Comparison of ENCODE assay signal across 8 cellular contexts in genomic region chrX:41115104-41115425, GRCh38. TPM values are rescaled to one million over a fixed set of nuclear protein-coding genes. Genes with fewer than 3 reads are reported as not detected.
DNase-seq lines count a peak whose midpoint lies in the region; ATAC-seq, FAIRE-seq and TF ChIP-seq lines count a peak whose summit lies in the region.
"Not testable (repeated sequence)": the region's sequence is repeated elsewhere in the genome, so short reads cannot be mapped to it uniquely, and the experiment has no call there.

No MANE protein-coding gene starts in this region.

- H2AFZ ChIP-seq in SK-N-SH (ENCODE audit: low read depth); HepG2 (ENCODE audit: low read length): not testable (repeated sequence)

- not testable (repeated sequence) for H3K9me2 ChIP-seq in SK-N-SH

- ATAC-seq in GM18870 (IDR thresholded peaks at IDR 0.05; ENCODE audit: unreplicated experiment) (peak; percentile 35), HepG2 (peak; percentile 52; the same call in 2 of the 3 replicates)

- not testable (repeated sequence) for H3K9ac ChIP-seq in SK-N-SH; HepG2 (ENCODE audit: insufficient read depth, low read depth, low read length)

- H3K9me3 ChIP-seq in SK-N-SH; HepG2 (ENCODE audit: low read length); small intestine (ENCODE audit: control insufficient read depth, low read depth): not testable (repeated sequence)

- peaks cover under 1 to 16% of the 10 kb centered on the region in 2 experiments for H3K4me1 ChIP-seq in SK-N-SH (ENCODE audit: control insufficient read depth in 1 of 2, insufficient read depth in 2 of 2, low read depth in 1 of 2, low read length in 1 of 2)
- peaks cover 15% of the 10 kb centered on the region for H3K4me1 ChIP-seq in HepG2 (ENCODE audit: insufficient read depth, low read length)
- H3K4me1 ChIP-seq in small intestine (ENCODE audit: control insufficient read depth in 2 of 2, insufficient read depth in 1 of 2, low read depth in 1 of 2, low read length in 1 of 2) = not testable (repeated sequence)

- H3K4me3 ChIP-seq in SK-N-SH (ENCODE audit: low read depth in 2 of 2, low read length in 1 of 2); HepG2 (replicated peaks in 1 of 3; ENCODE audit: insufficient read depth in 1 of 3, low read depth in 2 of 3, low read length in 3 of 3); small intestine (ENCODE audit: low read depth in 1 of 2, low read length in 2 of 2): not testable (repeated sequence)

- BruUV-seq in HepG2 (replicated peaks; lab: Mats Ljungman, UMichigan) = not testable (repeated sequence)

- not testable (repeated sequence) for H3K27me3 ChIP-seq in SK-N-SH (ENCODE audit: insufficient read depth); HepG2 (ENCODE audit: control insufficient read depth in 1 of 2, insufficient read depth in 2 of 2, low read length in 2 of 2); small intestine (ENCODE audit: control insufficient read depth in 2 of 2, insufficient read depth in 2 of 2, low read length in 2 of 2)

- H3F3A ChIP-seq in SK-N-SH (replicated peaks; ENCODE audit: insufficient read depth) = not testable (repeated sequence)

- not testable (repeated sequence) for TF ChIP-seq EP300 in SK-N-SH (IDR thresholded peaks at IDR 0.05; ENCODE audit: borderline replicate concordance in 1 of 2, low read depth in 1 of 2, low read length in 1 of 2); HepG2 (IDR thresholded peaks at IDR 0.05; ENCODE audit: low read depth in 2 of 2, low read length in 2 of 2); HepG2 (CRISPR knock-in tag; IDR thresholded peaks at IDR 0.05; ENCODE audit: borderline replicate concordance)

- POLR2A ChIA-PET in SK-N-SH (lab: Yijun Ruan, JAX) = interaction anchor here (0.7 kb wide), 1 partner anchor 469 kb away, joined by 4 read pairs; no protein-coding TSS in a partner anchor
- POLR2A ChIA-PET in HepG2 (lab: Yijun Ruan, JAX) = interaction anchor here (0.6 to 0.7 kb wide), 2 partner anchors 113 to 365 kb away, joined by 3 read pairs; no protein-coding TSS in a partner anchor

- not testable (repeated sequence) for H3K27me3 Mint-ChIP-seq in activated naive CD4-positive, alpha-beta T cell treated with anti-CD3 and anti-CD28 coated beads, Interleukin-2, amount 50 U/mL, for 24 hours

- TF ChIP-seq RAD21 in SK-N-SH (IDR thresholded peaks at IDR 0.05; ENCODE audit: low read length) = peak; percentile 64
- TF ChIP-seq RAD21 in HepG2 (CRISPR knock-in tag; IDR thresholded peaks at IDR 0.05) = not testable (repeated sequence)

- not testable (repeated sequence) for H3K36me3 ChIP-seq in SK-N-SH (replicated peaks in 1 of 2; ENCODE audit: control insufficient read depth in 1 of 2, insufficient read depth in 2 of 2, low read length in 1 of 2); HepG2 (replicated peaks in 1 of 2; ENCODE audit: control insufficient read depth in 1 of 2, insufficient read depth in 2 of 2, low read length in 2 of 2); small intestine (ENCODE audit: control insufficient read depth in 2 of 2, insufficient read depth in 2 of 2, low read length in 2 of 2)

- H3K4me1 Mint-ChIP-seq in activated naive CD4-positive, alpha-beta T cell treated with anti-CD3 and anti-CD28 coated beads, Interleukin-2, amount 50 U/mL, for 24 hours = peaks cover 74% of the 10 kb centered on the region

- H3K4me2 ChIP-seq in SK-N-SH; HepG2 (ENCODE audit: low read depth, low read length): not testable (repeated sequence)

- peak overlapping the region; percentile 36 for H3K27ac Mint-ChIP-seq in activated naive CD4-positive, alpha-beta T cell treated with anti-CD3 and anti-CD28 coated beads, Interleukin-2, amount 50 U/mL, for 24 hours

- DNase-seq in AG20443 (ENCODE audit: low spot score) (peak; percentile 10), NCI-H1694 treated with DMSO at 0.1 percent for 48 hours (lab: John Stamatoyannopoulos, UW) (peak; percentile 23), SK-N-SH (peak; percentile 45), HepG2 (ENCODE audit: low spot score) (peak; percentile 10), small intestine (peak; percentile 33)
- DNase-seq in epithelial cell of prostate (ENCODE audit: low read depth, low spot score) = not testable (repeated sequence)

- H3K36me3 Mint-ChIP-seq in activated naive CD4-positive, alpha-beta T cell treated with anti-CD3 and anti-CD28 coated beads, Interleukin-2, amount 50 U/mL, for 24 hours = not testable (repeated sequence)

- H3K4me3 Mint-ChIP-seq in activated naive CD4-positive, alpha-beta T cell treated with anti-CD3 and anti-CD28 coated beads, Interleukin-2, amount 50 U/mL, for 24 hours = peak overlapping the region; percentile 24

- H3K79me2 ChIP-seq in SK-N-SH (ENCODE audit: insufficient read depth) (peaks cover 100% of the 10 kb centered on the region), HepG2 (ENCODE audit: insufficient read depth, low read length) (peaks cover 76% of the 10 kb centered on the region)

- H3K27ac ChIP-seq in SK-N-SH (ENCODE audit: low read depth in 2 of 2, low read length in 1 of 2); HepG2 (ENCODE audit: extremely low read length, insufficient read depth, low read length); small intestine (ENCODE audit: low read depth in 1 of 2, low read length in 1 of 2): not testable (repeated sequence)
- H3K27ac ChIP-seq in epithelial cell of prostate = peak overlapping the region; percentile 25

- in situ Hi-C loops in HepG2 (cut with HindIII; ENCODE audit: extremely low pct_ligation_motif_present, low pct_unique_long_range_greater_than_20kb) = loop anchor here (10.0 kb wide), 1 partner anchor 110 kb away; no protein-coding TSS in a partner anchor

- WGBS in SK-N-SH (ENCODE audit: low lambda C conversion rate) = 2% methylated on average over 4 of the region's 4 CpGs
- WGBS in HepG2 (ENCODE audit: low lambda C conversion rate) = 4% methylated on average over 4 of the region's 4 CpGs
- 0 to 3% (median 0%) methylated on average over 4 of the region's 4 CpGs for WGBS in small intestine, 3 donors

- not testable (repeated sequence) for TF ChIP-seq POLR2A in HepG2 (IDR thresholded peaks at IDR 0.05; ENCODE audit: insufficient read depth in 1 of 2, low read depth in 2 of 2, low read length in 2 of 2)

- CTCF ChIA-PET in SK-N-SH (lab: Yijun Ruan, JAX) = interaction anchor here (0.7 to 2.8 kb wide), 28 partner anchors 8 to 470 kb away, joined by 3 to 29 read pairs (median 4); no protein-coding TSS in a partner anchor
- CTCF ChIA-PET in HepG2 (lab: Yijun Ruan, JAX; ENCODE audit: low intra/inter-chr PET ratio, low total read pairs) = not testable (repeated sequence)

- H4K20me1 ChIP-seq in SK-N-SH (ENCODE audit: insufficient read depth) (peaks cover 98% of the 10 kb centered on the region), HepG2 (ENCODE audit: insufficient read depth, low read length) (peaks cover 46% of the 10 kb centered on the region)

- TF ChIP-seq CTCF in SK-N-SH (IDR thresholded peaks at IDR 0.05) (peak; percentile 94), HepG2 (CRISPR knock-in tag; IDR thresholded peaks at IDR 0.05) (peak; percentile 56)

- H3K9me3 Mint-ChIP-seq in activated naive CD4-positive, alpha-beta T cell treated with anti-CD3 and anti-CD28 coated beads, Interleukin-2, amount 50 U/mL, for 24 hours = not testable (repeated sequence)

- FAIRE-seq in HepG2 (lab: Jason Lieb, UNC) = peak; percentile 21
- not testable (repeated sequence) for FAIRE-seq in small intestine (lab: Jason Lieb, UNC)

- intact Hi-C loops in HepG2 (cut with micrococcal nuclease; ENCODE audit: unreplicated experiment) = loop anchor here (2.0 kb wide), 1 partner anchor 112 kb away; no protein-coding TSS in a partner anchor

TF ChIP-seq in SK-N-SH, 30 proteins besides CTCF, POLR2A, EP300 and RAD21:
- peak; percentile 41 for TF ChIP-seq SMC3 (IDR thresholded peaks at IDR 0.05; ENCODE audit: low read depth, low read length)

TF ChIP-seq in HepG2, 621 proteins besides CTCF, POLR2A, EP300 and RAD21 (continues in another document):
- TF ChIP-seq STAG1 (CRISPR knock-in tag; IDR thresholded peaks at IDR 0.05) (peak; percentile 55), ZNF121 (CRISPR knock-in tag; IDR thresholded peaks at IDR 0.05) (peak; percentile 97), SMC3 (IDR thresholded peaks at IDR 0.05; ENCODE audit: low read length) (peak; percentile 34)

RNA-seq across cellular contexts. Expression of gene USP9X, which starts 29.8 kb away (rescaled TPM):
- 13.2 and 15.7 TPM in 2 replicates for polyA plus RNA-seq in SK-N-SH (2012; rRNA removed)
- 15.5 and 15.9 TPM in 2 replicates for polyA plus RNA-seq in SK-N-SH (2012; cell fraction: cytosol; rRNA removed)
- polyA plus RNA-seq in SK-N-SH (2012; cell fraction: nucleus; rRNA removed) = 18.7 and 34.4 TPM in 2 replicates
- total RNA-seq in HepG2 (2016; rRNA removed; fragmentation: Illumina TruSeq; extraction: Trizol) = 40.5 and 81.0 TPM in 2 replicates
- 3.8 and 4.7 TPM in 2 replicates for total RNA-seq in HepG2 (2016; cell fraction: cytosol; rRNA removed; fragmentation: Illumina TruSeq; extraction: Trizol; ENCODE audit: low read depth)
- 39.4 and 75.2 TPM in 2 replicates for total RNA-seq in HepG2 (2016; cell fraction: insoluble cytoplasmic fraction; rRNA removed; fragmentation: Illumina TruSeq; extraction: Trizol)
- 12.7 TPM in 2 replicates for total RNA-seq in HepG2 (2016; cell fraction: membrane; rRNA removed; fragmentation: Illumina TruSeq; extraction: Trizol)
- total RNA-seq in HepG2 (2016; cell fraction: nucleus; rRNA removed; fragmentation: Illumina TruSeq; extraction: Trizol) = 41.9 and 52.3 TPM in 2 replicates
- polyA plus RNA-seq in HepG2 (2011; rRNA removed) = 20.7 and 22.2 TPM in 2 replicates
- polyA plus RNA-seq in HepG2 (2011; cell fraction: cytosol; rRNA removed) = 9.5 and 16.8 TPM in 2 replicates
- polyA plus RNA-seq in HepG2 (2011; cell fraction: nucleus; rRNA removed) = 14.6 and 21.3 TPM in 2 replicates
- 24.5 and 29.6 TPM in 2 replicates for polyA plus RNA-seq in HepG2 (2012)
- polyA plus RNA-seq in HepG2 (2016; cell fraction: cytosol; fragmentation: Illumina TruSeq; extraction: Trizol; ENCODE audit: low read depth) = 0.76 and 1.8 TPM in 2 replicates
- polyA plus RNA-seq in HepG2 (2016; cell fraction: insoluble cytoplasmic fraction; fragmentation: Illumina TruSeq; extraction: Trizol; ENCODE audit: low read depth) = 29.7 and 29.8 TPM in 2 replicates
- 2.9 and 3.9 TPM in 2 replicates for polyA plus RNA-seq in HepG2 (2016; cell fraction: membrane; fragmentation: Illumina TruSeq; extraction: Trizol; ENCODE audit: low read depth)
- polyA plus RNA-seq in HepG2 (2016; cell fraction: nucleus; fragmentation: Illumina TruSeq; extraction: Trizol; ENCODE audit: insufficient read depth, low read depth) = 26.5 and 29.5 TPM in 2 replicates
- 180 and 267 TPM in 2 replicates for polyA minus RNA-seq in HepG2 (2011; rRNA and poly(A)+ RNA removed; ENCODE audit: low replicate concordance)
- 62.3 and 83.0 TPM in 2 replicates for polyA minus RNA-seq in HepG2 (2011; cell fraction: cytosol; rRNA and poly(A)+ RNA removed)
- 121 and 148 TPM in 2 replicates for polyA minus RNA-seq in HepG2 (2011; cell fraction: nucleus; rRNA and poly(A)+ RNA removed)
- 10 to 100 TPM; 15.1 to 16.8 (median 15.7) TPM for polyA plus RNA-seq in small intestine
